Comparison of ENCODE assay signal across 1 cellular context in genomic region chr7:513521-514166, GRCh38.
TF ChIP-seq lines count a peak whose summit lies in the region.

No MANE protein-coding gene starts in this region.

TF ChIP-seq in HepG2, 621 proteins besides CTCF, POLR2A, EP300 and RAD21 (continued from another document):
- TF ChIP-seq ATRX (CRISPR knock-in tag; IDR thresholded peaks at IDR 0.05; ENCODE audit: borderline replicate concordance) (no peak), CENPBD1 (CRISPR knock-in tag; IDR thresholded peaks at IDR 0.05; ENCODE audit: borderline replicate concordance, low read depth) (no peak), SUZ12 (IDR thresholded peaks at IDR 0.05; ENCODE audit: low read depth, low read length) (no peak)
